ENCODE assay signal across 15 cellular contexts in the genomic region with DNA sequence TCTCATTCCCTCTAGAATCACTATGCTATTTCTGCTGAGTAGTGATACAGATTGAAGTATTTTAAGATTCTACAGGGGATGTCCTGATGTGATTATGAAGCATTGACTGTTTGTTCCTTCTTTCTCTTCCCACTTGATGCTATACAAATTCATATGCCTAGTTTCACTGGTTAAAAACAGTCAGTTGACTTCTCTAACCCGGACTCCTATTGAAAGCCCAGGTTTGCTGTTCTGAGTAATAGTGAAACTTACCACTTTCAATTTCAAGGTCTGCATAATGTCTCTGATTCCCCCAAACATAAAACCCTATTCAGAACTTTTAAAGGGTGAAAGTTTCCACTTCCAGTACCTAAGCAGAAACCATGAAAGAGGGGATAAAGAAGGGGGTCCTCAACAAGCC.
A peak's percentile ranks its signal among the peaks of the same experiment; 100 is the strongest.
DNase-seq lines count a peak whose midpoint lies in the region; ATAC-seq and TF ChIP-seq lines count a peak whose summit lies in the region.
"Had no signal": no experiment of that assay in that cellular context is flagged by ENCODE, and none has a peak within 500 bp of the region (broad histone marks: within the 10 kb centered on the region; RNA-seq: fewer than 3 reads in every experiment).

No MANE protein-coding gene starts in this region.

- no peaks in the 10 kb centered on the region for H3K36me3 Mint-ChIP-seq in nephron progenitor cell (ENCODE audit: low read depth)

- in situ Hi-C loops in transverse colon (cut with MboI; ENCODE audit: low pct_ligation_motif_present in 1 of 4, low pct_unique_long_range_greater_than_20kb in 1 of 4, low sequenced_read_pairs in 3 of 4): no loop called here

- peaks cover 5% of the 10 kb centered on the region for H3K4me1 Mint-ChIP-seq in nephron progenitor cell

- DNase-seq in NAMALWA (ENCODE audit: low spot score): peak; percentile 1
- no peak for DNase-seq in transverse colon
- DNase-seq in HuH-7 (ENCODE audit: low spot score): no peak
- no peak for DNase-seq in nephron progenitor cell
- DNase-seq in COR-L47 (lab: John Stamatoyannopoulos, UW): no peak
- DNase-seq: CD4-positive, alpha-beta T cell; KBM-7; left colon; NCI-H524 treated with DMSO at 0.1 percent for 48 hours; upper lobe of left lung had no signal

- no peak for TF ChIP-seq EP300 in transverse colon (IDR thresholded peaks at IDR 0.05; ENCODE audit: low read depth)

- H3K9me3 ChIP-seq in transverse colon: no peaks in the 10 kb centered on the region
- H3K9me3 ChIP-seq: upper lobe of left lung had no signal

- WGBS in transverse colon (ENCODE audit: low coverage in 1 of 2), 2 donors: 18% methylated on average over 1 of the region's 1 CpG; no CpG with 5 or more reads in 1 of the 2 donors

- H3K4me1 ChIP-seq in transverse colon: no peaks in the 10 kb centered on the region
- H3K4me1 ChIP-seq: parathyroid adenoma, upper lobe of left lung had no signal

- no peak overlapping the region for H3K4me3 ChIP-seq in transverse colon
- H3K4me3 ChIP-seq: upper lobe of left lung had no signal

- no peak overlapping the region for H3K27ac ChIP-seq in transverse colon
- H3K27ac ChIP-seq: parathyroid adenoma, upper lobe of left lung had no signal

- TF ChIP-seq CTCF in transverse colon (IDR thresholded peaks at IDR 0.05) (no peak), nephron progenitor cell (IDR thresholded peaks at IDR 0.05) (no peak)

- no peak overlapping the region for H3K27ac Mint-ChIP-seq in nephron progenitor cell
- H3K27ac Mint-ChIP-seq: CD4-positive, alpha-beta T cell; T-helper 1 cell treated with Interleukin-12 subunit alpha and Interleukin-12 subunit beta and Interleukin-4 antibody, amounts not matched to agents 30 μg/mL and 1 μg/mL, for 36 hours had no signal

- no peak for TF ChIP-seq POLR2A in transverse colon (IDR thresholded peaks at IDR 0.05)

- H3K27me3 Mint-ChIP-seq in nephron progenitor cell (ENCODE audit: low read depth, poor library complexity): no peaks in the 10 kb centered on the region
- H3K27me3 Mint-ChIP-seq: CD4-positive, alpha-beta T cell had no signal

- H3K4me3 Mint-ChIP-seq in nephron progenitor cell: no peak overlapping the region
- H3K4me3 Mint-ChIP-seq: CD4-positive, alpha-beta T cell; T-helper 1 cell treated with Interleukin-12 subunit alpha and Interleukin-12 subunit beta and Interleukin-4 antibody, amounts not matched to agents 30 μg/mL and 1 μg/mL, for 36 hours had no signal

- intact Hi-C loops in transverse colon (cut with DNase I; ENCODE audit: low total_unique reads): no loop called here

- no peaks in the 10 kb centered on the region for H3K36me3 ChIP-seq in transverse colon
- H3K36me3 ChIP-seq: upper lobe of left lung had no signal

- no peaks in the 10 kb centered on the region for H3K27me3 ChIP-seq in transverse colon
- H3K27me3 ChIP-seq: upper lobe of left lung had no signal

- ATAC-seq in GM18517 (IDR thresholded peaks at IDR 0.05; ENCODE audit: unreplicated experiment) (peak; percentile 92), GM21381 (IDR thresholded peaks at IDR 0.05; ENCODE audit: unreplicated experiment) (peak; percentile 97), HG03039 (IDR thresholded peaks at IDR 0.05; ENCODE audit: unreplicated experiment) (peak; percentile 99)
- ATAC-seq: left colon had no signal

- no peaks in the 10 kb centered on the region for H3K9me3 Mint-ChIP-seq in nephron progenitor cell
